10 cellular contexts compared by ENCODE assay signal in the genomic region with DNA sequence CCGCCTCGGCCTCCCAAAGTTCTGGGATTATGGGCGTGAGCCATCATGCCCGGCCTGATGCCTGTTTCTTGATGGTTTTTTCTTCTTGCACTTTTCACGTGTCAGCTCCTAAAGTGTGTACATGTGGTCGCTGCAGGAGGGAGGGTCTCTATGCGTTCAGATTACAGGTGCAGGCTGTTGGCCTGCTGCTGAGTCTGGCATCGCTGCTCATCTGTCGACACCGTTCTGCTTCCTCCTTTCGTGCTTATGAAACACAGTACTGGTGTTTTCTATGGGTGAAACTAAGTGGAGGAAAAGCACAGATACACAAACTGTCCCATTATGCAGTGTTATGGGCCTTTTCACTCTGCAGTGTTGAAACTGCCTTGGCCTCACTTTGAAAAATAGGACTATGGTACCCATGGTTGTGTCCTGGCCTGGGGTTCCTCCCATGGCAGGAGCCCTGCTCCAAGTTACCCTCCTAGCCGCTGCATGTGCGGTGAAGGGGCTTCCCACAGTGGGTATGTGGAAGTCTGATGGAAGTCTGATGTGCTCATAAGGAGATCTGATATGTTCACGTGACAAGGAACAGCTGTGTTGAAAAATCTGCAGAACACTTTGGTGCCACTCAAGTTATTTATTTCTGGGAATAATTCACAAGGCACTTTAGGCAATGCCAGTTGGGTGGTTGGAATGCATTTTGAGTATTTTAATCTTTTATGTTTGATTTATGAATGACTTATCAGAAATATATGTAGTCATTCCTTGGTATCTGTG. TPM values are rescaled to one million over a fixed set of nuclear protein-coding genes. Genes with fewer than 3 reads are reported as not detected.
DNase-seq lines count a peak whose midpoint lies in the region; ATAC-seq and TF ChIP-seq lines count a peak whose summit lies in the region.
"Had no signal": no experiment of that assay in that cellular context is flagged by ENCODE, and none has a peak within 500 bp of the region (broad histone marks: within the 10 kb centered on the region; RNA-seq: fewer than 3 reads in every experiment).

No MANE protein-coding gene starts in this region.

- no peaks in the 10 kb centered on the region for H3K9me3 ChIP-seq in sigmoid colon

- peak overlapping the region in 3 of 4 donors; percentile 29 to 86 (median 80) for H3K27ac ChIP-seq in sigmoid colon
- H3K27ac ChIP-seq: parathyroid adenoma had no signal

- H3K4me3 ChIP-seq in sigmoid colon = no peak overlapping the region

- no peak for TF ChIP-seq CTCF in sigmoid colon (IDR thresholded peaks at IDR 0.05)

- H3K36me3 Mint-ChIP-seq in activated CD8-positive, alpha-beta T cell treated with anti-CD3 and anti-CD28 coated beads, Interleukin-2, amount 10 ng/mL, durations not matched to agents 7 days and 5 days (ENCODE audit: low read depth) = peaks cover 65% of the 10 kb centered on the region

- peaks cover 73% of the 10 kb centered on the region for H3K4me1 Mint-ChIP-seq in activated CD8-positive, alpha-beta T cell treated with anti-CD3 and anti-CD28 coated beads, Interleukin-2, amount 10 ng/mL, durations not matched to agents 7 days and 5 days (ENCODE audit: low read depth)

- H3K9me3 Mint-ChIP-seq in activated CD8-positive, alpha-beta T cell treated with anti-CD3 and anti-CD28 coated beads, Interleukin-2, amount 10 ng/mL, durations not matched to agents 7 days and 5 days (ENCODE audit: insufficient read depth) = no peaks in the 10 kb centered on the region

- DNase-seq in activated CD8-positive, alpha-beta T cell treated with anti-CD3 and anti-CD28 coated beads, Interleukin-2, amount 10 ng/mL, durations not matched to agents 7 days and 5 days = no peak
- DNase-seq in sigmoid colon (no peak), NCI-H446 (lab: John Stamatoyannopoulos, UW) (no peak), DMS79 (lab: John Stamatoyannopoulos, UW) (no peak), Ammon's horn (ENCODE audit: low spot score) (no peak)
- DNase-seq: activated effector memory CD4-positive, alpha-beta T cell treated with anti-CD3 and anti-CD28 coated beads, Interleukin-2, amount 50 U/mL, for 16 hours had no signal

- H3K27ac Mint-ChIP-seq in activated CD8-positive, alpha-beta T cell treated with anti-CD3 and anti-CD28 coated beads, Interleukin-2, amount 10 ng/mL, durations not matched to agents 7 days and 5 days = peak overlapping the region; percentile 89

- H3K4me3 Mint-ChIP-seq in activated CD8-positive, alpha-beta T cell treated with anti-CD3 and anti-CD28 coated beads, Interleukin-2, amount 10 ng/mL, durations not matched to agents 7 days and 5 days = no peak overlapping the region

- H3K36me3 ChIP-seq in sigmoid colon = peaks cover 0 to 39% (median 14%) of the 10 kb centered on the region in 4 donors

- no peak for TF ChIP-seq POLR2A in sigmoid colon (IDR thresholded peaks at IDR 0.05)

- intact Hi-C loops in sigmoid colon (cut with DNase I) = no loop called here

- CTCF ChIA-PET in activated CD8-positive, alpha-beta T cell treated with anti-CD3 and anti-CD28 coated beads, Interleukin-2, amount 10 ng/mL, durations not matched to agents 7 days and 5 days (lab: Charles Lee) = interaction anchor here (0.5 to 1.5 kb wide), 2 partner anchors 103 to 217 kb away, joined by 3 to 5 read pairs; no protein-coding TSS in a partner anchor

- H3K27me3 ChIP-seq in sigmoid colon = no peaks in the 10 kb centered on the region

- WGBS in sigmoid colon, 2 donors = 81 to 87% methylated on average over 14 of the region's 14 CpGs

- TF ChIP-seq EP300 in sigmoid colon (IDR thresholded peaks at IDR 0.05) = no peak

- H3K27me3 Mint-ChIP-seq in activated CD8-positive, alpha-beta T cell treated with anti-CD3 and anti-CD28 coated beads, Interleukin-2, amount 10 ng/mL, durations not matched to agents 7 days and 5 days (ENCODE audit: low read depth) = no peaks in the 10 kb centered on the region

- POLR2A ChIA-PET in activated CD8-positive, alpha-beta T cell treated with anti-CD3 and anti-CD28 coated beads, Interleukin-2, amount 10 ng/mL, durations not matched to agents 7 days and 5 days (lab: Charles Lee) = interaction anchor here (1.2 to 2.1 kb wide), 4 partner anchors 8 to 23 kb away, joined by 4 to 16 read pairs (median 8); a partner anchor contains a TSS

- H3K4me1 ChIP-seq in sigmoid colon = peaks cover 0 to 46% (median 43%) of the 10 kb centered on the region in 4 donors

- ATAC-seq in GM19023 (IDR thresholded peaks at IDR 0.05; ENCODE audit: unreplicated experiment) = peak; percentile 45
- peak; percentile 38 for ATAC-seq in HG03095 (IDR thresholded peaks at IDR 0.05; ENCODE audit: unreplicated experiment)
- ATAC-seq in activated CD8-positive, alpha-beta T cell treated with anti-CD3 and anti-CD28 coated beads, Interleukin-2, amount 10 ng/mL, durations not matched to agents 7 days and 5 days = no peak
- ATAC-seq in GM18870 (IDR thresholded peaks at IDR 0.05; ENCODE audit: unreplicated experiment) = no peak

RNA-seq across cellular contexts. Expression of a gene that starts 23.6 kb away (rescaled TPM):
- total RNA-seq in activated CD8-positive, alpha-beta T cell treated with anti-CD3 and anti-CD28 coated beads, Interleukin-2, amount 10 ng/mL, durations not matched to agents 7 days and 5 days = 100 to 1,000 TPM; 113 to 114 TPM
- total RNA-seq in sigmoid colon = 100 to 1,000 TPM in 2 of 4 donors, 10 to 100 TPM in 2; 65.5 to 102 (median 98.3) TPM
- polyA plus RNA-seq in sigmoid colon = 10 to 100 TPM; 39.0 to 74.4 (median 68.0) TPM

RNA-seq across cellular contexts. Expression of a gene that starts 48.0 kb away (rescaled TPM):
- total RNA-seq in activated CD8-positive, alpha-beta T cell treated with anti-CD3 and anti-CD28 coated beads, Interleukin-2, amount 10 ng/mL, durations not matched to agents 7 days and 5 days = 10 to 100 TPM; 63.8 to 65.9 TPM
- 100 to 1,000 TPM; 114 to 209 (median 154) TPM for total RNA-seq in sigmoid colon
- 10 to 100 TPM; 18.6 to 49.8 (median 20.8) TPM for polyA plus RNA-seq in sigmoid colon

RNA-seq across cellular contexts. Expression of a gene that starts 56.3 kb away (rescaled TPM):
- 10 to 100 TPM; 83.6 to 86.5 TPM for total RNA-seq in activated CD8-positive, alpha-beta T cell treated with anti-CD3 and anti-CD28 coated beads, Interleukin-2, amount 10 ng/mL, durations not matched to agents 7 days and 5 days
- 10 to 100 TPM; 27.8 to 56.1 (median 44.2) TPM for total RNA-seq in sigmoid colon
- 10 to 100 TPM; 14.6 to 60.5 (median 19.2) TPM for polyA plus RNA-seq in sigmoid colon

Comparison
In these comparisons a context has a peak if more than half of its experiments do, and no peak if none do; other contexts are left out.
1. ATAC-seq: peak in GM19023 (single experiment) and HG03095 (single experiment); none in activated CD8-positive, alpha-beta T cell treated with anti-CD3 and anti-CD28 coated beads, Interleukin-2, amount 10 ng/mL, durations not matched to agents 7 days and 5 days (single experiment) and GM18870 (single experiment).